In the genomic region with DNA sequence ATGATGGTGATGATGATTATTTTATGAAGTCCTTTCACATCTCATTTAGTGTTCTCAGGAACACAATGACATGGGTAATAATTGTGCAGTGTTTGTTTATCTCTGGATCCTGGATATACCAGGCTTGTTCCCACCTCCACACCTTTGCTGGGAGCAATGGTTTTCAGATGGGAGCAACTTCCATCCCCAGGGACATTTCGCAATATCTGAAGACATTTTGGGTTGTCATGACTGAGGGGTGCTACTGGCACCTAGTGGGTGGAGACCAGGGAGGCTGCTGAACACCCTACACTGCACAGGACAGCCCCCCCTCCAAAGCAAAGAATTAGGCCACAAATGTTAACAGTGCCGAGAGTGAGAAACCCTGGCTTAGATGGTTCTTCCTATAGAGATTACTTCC, we compare ENCODE assay signal across 2 cellular contexts.
TF ChIP-seq lines count a peak whose summit lies in the region.

No MANE protein-coding gene starts in this region.

TF ChIP-seq in IMR-90, 13 proteins besides CTCF, POLR2A, EP300 and RAD21:
- TF ChIP-seq CEBPB (IDR thresholded peaks at IDR 0.05; ENCODE audit: low read depth, low read length) (peak; percentile 92), MXI1 (IDR thresholded peaks at IDR 0.05; ENCODE audit: borderline replicate concordance, low read depth, low read length) (no peak)

TF ChIP-seq in K562, 482 proteins besides CTCF, POLR2A, EP300 and RAD21:
- no peak for TF ChIP-seq KLF13 (tag; IDR thresholded peaks at IDR 0.05; ENCODE audit: borderline replicate concordance, low read depth)
- TF ChIP-seq, protein P1, sequence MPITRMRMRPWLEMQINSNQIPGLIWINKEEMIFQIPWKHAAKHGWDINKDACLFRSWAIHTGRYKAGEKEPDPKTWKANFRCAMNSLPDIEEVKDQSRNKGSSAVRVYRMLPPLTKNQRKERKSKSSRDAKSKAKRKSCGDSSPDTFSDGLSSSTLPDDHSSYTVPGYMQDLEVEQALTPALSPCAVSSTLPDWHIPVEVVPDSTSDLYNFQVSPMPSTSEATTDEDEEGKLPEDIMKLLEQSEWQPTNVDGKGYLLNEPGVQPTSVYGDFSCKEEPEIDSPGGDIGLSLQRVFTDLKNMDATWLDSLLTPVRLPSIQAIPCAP (CRISPR knock-in tag; IDR thresholded peaks at IDR 0.05; ENCODE audit: borderline replicate concordance) = no peak
- TF ChIP-seq SRSF9 (IDR thresholded peaks at IDR 0.05; ENCODE audit: borderline replicate concordance, low read depth, low read length) = no peak
- no peak for TF ChIP-seq ZNF76 (CRISPR knock-in tag; IDR thresholded peaks at IDR 0.05; ENCODE audit: borderline replicate concordance)
- no peak for TF ChIP-seq KDM2B (CRISPR knock-in tag; IDR thresholded peaks at IDR 0.05)
- no peak for TF ChIP-seq HDAC3 (IDR thresholded peaks at IDR 0.05; ENCODE audit: borderline replicate concordance, partially characterized antibody)
- TF ChIP-seq, protein P2, sequence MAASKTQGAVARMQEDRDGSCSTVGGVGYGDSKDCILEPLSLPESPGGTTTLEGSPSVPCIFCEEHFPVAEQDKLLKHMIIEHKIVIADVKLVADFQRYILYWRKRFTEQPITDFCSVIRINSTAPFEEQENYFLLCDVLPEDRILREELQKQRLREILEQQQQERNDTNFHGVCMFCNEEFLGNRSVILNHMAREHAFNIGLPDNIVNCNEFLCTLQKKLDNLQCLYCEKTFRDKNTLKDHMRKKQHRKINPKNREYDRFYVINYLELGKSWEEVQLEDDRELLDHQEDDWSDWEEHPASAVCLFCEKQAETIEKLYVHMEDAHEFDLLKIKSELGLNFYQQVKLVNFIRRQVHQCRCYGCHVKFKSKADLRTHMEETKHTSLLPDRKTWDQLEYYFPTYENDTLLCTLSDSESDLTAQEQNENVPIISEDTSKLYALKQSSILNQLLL (CRISPR knock-in tag; IDR thresholded peaks at IDR 0.05; ENCODE audit: borderline replicate concordance) = no peak
- peak; percentile 63 for TF ChIP-seq CEBPB (tag; IDR thresholded peaks at IDR 0.05)
- no peak for TF ChIP-seq CEBPG (CRISPR knock-in tag; IDR thresholded peaks at IDR 0.05)
- 0 out of 4 replicates have a peak, but pooled peaks of 1 of the 2 experiments have one; percentile 24 for TF ChIP-seq CEBPG (tag; conservative IDR thresholded peaks at IDR 0.05 in 1 of 2, IDR thresholded peaks at IDR 0.05 in 1 of 2)
